In the genomic region with DNA sequence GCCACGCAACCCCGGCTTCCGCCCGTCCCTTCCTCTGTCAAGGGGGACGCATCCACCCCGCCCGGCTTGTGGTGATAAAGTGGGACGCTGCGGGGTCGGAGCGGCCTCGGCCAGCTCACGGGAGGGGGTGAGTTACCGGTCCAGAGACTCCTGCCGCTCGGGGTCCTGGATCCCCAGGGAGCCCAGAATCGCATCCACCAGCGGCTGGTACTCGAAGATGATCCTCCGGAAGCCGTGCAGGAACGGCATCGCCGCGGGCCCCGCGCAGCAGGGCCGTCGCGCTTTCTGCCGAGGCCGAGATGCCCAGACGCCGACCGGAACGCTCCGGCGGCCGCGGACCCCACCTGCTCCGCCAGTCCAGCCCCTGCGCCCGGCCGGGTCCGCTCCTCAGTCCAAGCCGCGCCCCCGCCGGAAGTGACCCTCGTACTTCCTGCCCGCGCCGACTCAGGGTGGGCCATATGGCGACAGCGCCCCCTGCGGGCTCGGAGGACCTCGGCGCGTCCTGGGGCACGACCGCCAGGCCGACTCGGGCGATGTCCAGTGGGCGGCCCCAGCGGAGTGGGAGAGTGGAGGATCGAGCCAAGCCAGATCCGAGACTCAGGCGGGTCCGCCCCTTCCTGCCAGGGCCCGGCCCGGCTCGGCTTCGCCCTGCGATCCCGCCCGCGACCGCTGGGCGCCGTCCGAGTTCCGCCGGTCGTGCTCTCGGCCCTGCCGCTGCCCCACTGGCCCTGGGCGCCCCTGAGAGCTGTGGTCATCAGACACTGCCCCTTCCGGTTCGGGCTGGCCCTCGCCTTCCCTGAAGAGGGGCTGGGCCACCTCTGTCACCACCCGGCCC, we compare ENCODE assay signal across 1 cellular context.
TF ChIP-seq lines count a peak whose summit lies in the region.

A gene with protein sequence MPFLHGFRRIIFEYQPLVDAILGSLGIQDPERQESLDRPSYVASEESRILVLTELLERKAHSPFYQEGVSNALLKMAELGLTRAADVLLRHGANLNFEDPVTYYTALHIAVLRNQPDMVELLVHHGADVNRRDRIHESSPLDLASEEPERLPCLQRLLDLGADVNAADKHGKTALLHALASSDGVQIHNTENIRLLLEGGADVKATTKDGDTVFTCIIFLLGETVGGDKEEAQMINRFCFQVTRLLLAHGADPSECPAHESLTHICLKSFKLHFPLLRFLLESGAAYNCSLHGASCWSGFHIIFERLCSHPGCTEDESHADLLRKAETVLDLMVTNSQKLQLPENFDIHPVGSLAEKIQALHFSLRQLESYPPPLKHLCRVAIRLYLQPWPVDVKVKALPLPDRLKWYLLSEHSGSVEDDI (minus strand): TSS at position 401 of the 835 bp plus-strand sequence. CDS start 152 bp downstream, at position 249.

TF ChIP-seq in GM12878, 131 proteins besides CTCF, POLR2A, EP300 and RAD21 (continued from another document and continues in another):
- TF ChIP-seq, protein P1, sequence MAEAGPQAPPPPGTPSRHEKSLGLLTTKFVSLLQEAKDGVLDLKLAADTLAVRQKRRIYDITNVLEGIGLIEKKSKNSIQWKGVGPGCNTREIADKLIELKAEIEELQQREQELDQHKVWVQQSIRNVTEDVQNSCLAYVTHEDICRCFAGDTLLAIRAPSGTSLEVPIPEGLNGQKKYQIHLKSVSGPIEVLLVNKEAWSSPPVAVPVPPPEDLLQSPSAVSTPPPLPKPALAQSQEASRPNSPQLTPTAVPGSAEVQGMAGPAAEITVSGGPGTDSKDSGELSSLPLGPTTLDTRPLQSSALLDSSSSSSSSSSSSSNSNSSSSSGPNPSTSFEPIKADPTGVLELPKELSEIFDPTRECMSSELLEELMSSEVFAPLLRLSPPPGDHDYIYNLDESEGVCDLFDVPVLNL (IDR thresholded peaks at IDR 0.05; ENCODE audit: low read depth, low read length) = 0 out of 2 replicates have a peak, but pooled peaks have one; percentile 23
- TF ChIP-seq, protein P2, sequence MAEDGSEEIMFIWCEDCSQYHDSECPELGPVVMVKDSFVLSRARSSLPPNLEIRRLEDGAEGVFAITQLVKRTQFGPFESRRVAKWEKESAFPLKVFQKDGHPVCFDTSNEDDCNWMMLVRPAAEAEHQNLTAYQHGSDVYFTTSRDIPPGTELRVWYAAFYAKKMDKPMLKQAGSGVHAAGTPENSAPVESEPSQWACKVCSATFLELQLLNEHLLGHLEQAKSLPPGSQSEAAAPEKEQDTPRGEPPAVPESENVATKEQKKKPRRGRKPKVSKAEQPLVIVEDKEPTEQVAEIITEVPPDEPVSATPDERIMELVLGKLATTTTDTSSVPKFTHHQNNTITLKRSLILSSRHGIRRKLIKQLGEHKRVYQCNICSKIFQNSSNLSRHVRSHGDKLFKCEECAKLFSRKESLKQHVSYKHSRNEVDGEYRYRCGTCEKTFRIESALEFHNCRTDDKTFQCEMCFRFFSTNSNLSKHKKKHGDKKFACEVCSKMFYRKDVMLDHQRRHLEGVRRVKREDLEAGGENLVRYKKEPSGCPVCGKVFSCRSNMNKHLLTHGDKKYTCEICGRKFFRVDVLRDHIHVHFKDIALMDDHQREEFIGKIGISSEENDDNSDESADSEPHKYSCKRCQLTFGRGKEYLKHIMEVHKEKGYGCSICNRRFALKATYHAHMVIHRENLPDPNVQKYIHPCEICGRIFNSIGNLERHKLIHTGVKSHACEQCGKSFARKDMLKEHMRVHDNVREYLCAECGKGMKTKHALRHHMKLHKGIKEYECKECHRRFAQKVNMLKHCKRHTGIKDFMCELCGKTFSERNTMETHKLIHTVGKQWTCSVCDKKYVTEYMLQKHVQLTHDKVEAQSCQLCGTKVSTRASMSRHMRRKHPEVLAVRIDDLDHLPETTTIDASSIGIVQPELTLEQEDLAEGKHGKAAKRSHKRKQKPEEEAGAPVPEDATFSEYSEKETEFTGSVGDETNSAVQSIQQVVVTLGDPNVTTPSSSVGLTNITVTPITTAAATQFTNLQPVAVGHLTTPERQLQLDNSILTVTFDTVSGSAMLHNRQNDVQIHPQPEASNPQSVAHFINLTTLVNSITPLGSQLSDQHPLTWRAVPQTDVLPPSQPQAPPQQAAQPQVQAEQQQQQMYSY (CRISPR knock-in tag; IDR thresholded peaks at IDR 0.05) = no peak
- TF ChIP-seq TBL1XR1 (IDR thresholded peaks at IDR 0.05; ENCODE audit: low read depth, low read length) = no peak
- 0 out of 2 replicates have a peak, but pooled peaks have one; percentile 26 for TF ChIP-seq STAT1 (conservative IDR thresholded peaks at IDR 0.05)
- TF ChIP-seq SREBF2 (IDR thresholded peaks at IDR 0.05; ENCODE audit: low read length) = 0 out of 2 replicates have a peak, but pooled peaks have one; percentile 33
- no peak for TF ChIP-seq SMAD1 (IDR thresholded peaks at IDR 0.05; ENCODE audit: low read depth, partially characterized antibody)
- TF ChIP-seq PML (IDR thresholded peaks at IDR 0.05; ENCODE audit: low read length) = no peak; the same call in 1 of the 2 replicates
- no peak for TF ChIP-seq FOXK2 (IDR thresholded peaks at IDR 0.05)
- TF ChIP-seq EED (IDR thresholded peaks at IDR 0.05; ENCODE audit: low read depth) = no peak
- TF ChIP-seq ZNF217 (IDR thresholded peaks at IDR 0.05) = no peak
- TF ChIP-seq LARP7 (IDR thresholded peaks at IDR 0.05) = peak; percentile 94; the same call in 1 of the 2 replicates
- TF ChIP-seq HCFC1 (IDR thresholded peaks at IDR 0.05; ENCODE audit: low read length) = peak; percentile 72
- TF ChIP-seq, protein P3, sequence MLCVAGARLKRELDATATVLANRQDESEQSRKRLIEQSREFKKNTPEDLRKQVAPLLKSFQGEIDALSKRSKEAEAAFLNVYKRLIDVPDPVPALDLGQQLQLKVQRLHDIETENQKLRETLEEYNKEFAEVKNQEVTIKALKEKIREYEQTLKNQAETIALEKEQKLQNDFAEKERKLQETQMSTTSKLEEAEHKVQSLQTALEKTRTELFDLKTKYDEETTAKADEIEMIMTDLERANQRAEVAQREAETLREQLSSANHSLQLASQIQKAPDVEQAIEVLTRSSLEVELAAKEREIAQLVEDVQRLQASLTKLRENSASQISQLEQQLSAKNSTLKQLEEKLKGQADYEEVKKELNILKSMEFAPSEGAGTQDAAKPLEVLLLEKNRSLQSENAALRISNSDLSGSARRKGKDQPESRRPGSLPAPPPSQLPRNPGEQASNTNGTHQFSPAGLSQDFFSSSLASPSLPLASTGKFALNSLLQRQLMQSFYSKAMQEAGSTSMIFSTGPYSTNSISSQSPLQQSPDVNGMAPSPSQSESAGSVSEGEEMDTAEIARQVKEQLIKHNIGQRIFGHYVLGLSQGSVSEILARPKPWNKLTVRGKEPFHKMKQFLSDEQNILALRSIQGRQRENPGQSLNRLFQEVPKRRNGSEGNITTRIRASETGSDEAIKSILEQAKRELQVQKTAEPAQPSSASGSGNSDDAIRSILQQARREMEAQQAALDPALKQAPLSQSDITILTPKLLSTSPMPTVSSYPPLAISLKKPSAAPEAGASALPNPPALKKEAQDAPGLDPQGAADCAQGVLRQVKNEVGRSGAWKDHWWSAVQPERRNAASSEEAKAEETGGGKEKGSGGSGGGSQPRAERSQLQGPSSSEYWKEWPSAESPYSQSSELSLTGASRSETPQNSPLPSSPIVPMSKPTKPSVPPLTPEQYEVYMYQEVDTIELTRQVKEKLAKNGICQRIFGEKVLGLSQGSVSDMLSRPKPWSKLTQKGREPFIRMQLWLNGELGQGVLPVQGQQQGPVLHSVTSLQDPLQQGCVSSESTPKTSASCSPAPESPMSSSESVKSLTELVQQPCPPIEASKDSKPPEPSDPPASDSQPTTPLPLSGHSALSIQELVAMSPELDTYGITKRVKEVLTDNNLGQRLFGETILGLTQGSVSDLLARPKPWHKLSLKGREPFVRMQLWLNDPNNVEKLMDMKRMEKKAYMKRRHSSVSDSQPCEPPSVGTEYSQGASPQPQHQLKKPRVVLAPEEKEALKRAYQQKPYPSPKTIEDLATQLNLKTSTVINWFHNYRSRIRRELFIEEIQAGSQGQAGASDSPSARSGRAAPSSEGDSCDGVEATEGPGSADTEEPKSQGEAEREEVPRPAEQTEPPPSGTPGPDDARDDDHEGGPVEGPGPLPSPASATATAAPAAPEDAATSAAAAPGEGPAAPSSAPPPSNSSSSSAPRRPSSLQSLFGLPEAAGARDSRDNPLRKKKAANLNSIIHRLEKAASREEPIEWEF (IDR thresholded peaks at IDR 0.05; ENCODE audit: insufficient replicate concordance, low read depth, low read length) = no peak
- TF ChIP-seq, protein P4, sequence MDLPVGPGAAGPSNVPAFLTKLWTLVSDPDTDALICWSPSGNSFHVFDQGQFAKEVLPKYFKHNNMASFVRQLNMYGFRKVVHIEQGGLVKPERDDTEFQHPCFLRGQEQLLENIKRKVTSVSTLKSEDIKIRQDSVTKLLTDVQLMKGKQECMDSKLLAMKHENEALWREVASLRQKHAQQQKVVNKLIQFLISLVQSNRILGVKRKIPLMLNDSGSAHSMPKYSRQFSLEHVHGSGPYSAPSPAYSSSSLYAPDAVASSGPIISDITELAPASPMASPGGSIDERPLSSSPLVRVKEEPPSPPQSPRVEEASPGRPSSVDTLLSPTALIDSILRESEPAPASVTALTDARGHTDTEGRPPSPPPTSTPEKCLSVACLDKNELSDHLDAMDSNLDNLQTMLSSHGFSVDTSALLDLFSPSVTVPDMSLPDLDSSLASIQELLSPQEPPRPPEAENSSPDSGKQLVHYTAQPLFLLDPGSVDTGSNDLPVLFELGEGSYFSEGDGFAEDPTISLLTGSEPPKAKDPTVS (IDR thresholded peaks at IDR 0.05; ENCODE audit: low read depth, low read length) = 0 out of 2 replicates have a peak, but pooled peaks have one; percentile 30
- no peak for TF ChIP-seq CHD1 (IDR thresholded peaks at IDR 0.05; ENCODE audit: low read depth, low read length)
- peak; percentile 86 for TF ChIP-seq CREB1 (IDR thresholded peaks at IDR 0.05; ENCODE audit: low read depth)
- TF ChIP-seq SUPT20H (IDR thresholded peaks at IDR 0.05; ENCODE audit: borderline replicate concordance, control insufficient read depth, low read depth, low read length) = no peak
- TF ChIP-seq, protein P5, sequence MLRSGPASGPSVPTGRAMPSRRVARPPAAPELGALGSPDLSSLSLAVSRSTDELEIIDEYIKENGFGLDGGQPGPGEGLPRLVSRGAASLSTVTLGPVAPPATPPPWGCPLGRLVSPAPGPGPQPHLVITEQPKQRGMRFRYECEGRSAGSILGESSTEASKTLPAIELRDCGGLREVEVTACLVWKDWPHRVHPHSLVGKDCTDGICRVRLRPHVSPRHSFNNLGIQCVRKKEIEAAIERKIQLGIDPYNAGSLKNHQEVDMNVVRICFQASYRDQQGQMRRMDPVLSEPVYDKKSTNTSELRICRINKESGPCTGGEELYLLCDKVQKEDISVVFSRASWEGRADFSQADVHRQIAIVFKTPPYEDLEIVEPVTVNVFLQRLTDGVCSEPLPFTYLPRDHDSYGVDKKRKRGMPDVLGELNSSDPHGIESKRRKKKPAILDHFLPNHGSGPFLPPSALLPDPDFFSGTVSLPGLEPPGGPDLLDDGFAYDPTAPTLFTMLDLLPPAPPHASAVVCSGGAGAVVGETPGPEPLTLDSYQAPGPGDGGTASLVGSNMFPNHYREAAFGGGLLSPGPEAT (IDR thresholded peaks at IDR 0.05; ENCODE audit: low read depth) = peak; percentile 41; the same call in 1 of the 2 replicates
- TF ChIP-seq ASH2L (IDR thresholded peaks at IDR 0.05; ENCODE audit: borderline replicate concordance, low read depth) = peak; percentile 68; the same call in 1 of the 2 replicates
- TF ChIP-seq ZNF207 (IDR thresholded peaks at IDR 0.05; ENCODE audit: borderline replicate concordance) = 0 out of 2 replicates have a peak, but pooled peaks have one; percentile 65
- TF ChIP-seq, protein P6, sequence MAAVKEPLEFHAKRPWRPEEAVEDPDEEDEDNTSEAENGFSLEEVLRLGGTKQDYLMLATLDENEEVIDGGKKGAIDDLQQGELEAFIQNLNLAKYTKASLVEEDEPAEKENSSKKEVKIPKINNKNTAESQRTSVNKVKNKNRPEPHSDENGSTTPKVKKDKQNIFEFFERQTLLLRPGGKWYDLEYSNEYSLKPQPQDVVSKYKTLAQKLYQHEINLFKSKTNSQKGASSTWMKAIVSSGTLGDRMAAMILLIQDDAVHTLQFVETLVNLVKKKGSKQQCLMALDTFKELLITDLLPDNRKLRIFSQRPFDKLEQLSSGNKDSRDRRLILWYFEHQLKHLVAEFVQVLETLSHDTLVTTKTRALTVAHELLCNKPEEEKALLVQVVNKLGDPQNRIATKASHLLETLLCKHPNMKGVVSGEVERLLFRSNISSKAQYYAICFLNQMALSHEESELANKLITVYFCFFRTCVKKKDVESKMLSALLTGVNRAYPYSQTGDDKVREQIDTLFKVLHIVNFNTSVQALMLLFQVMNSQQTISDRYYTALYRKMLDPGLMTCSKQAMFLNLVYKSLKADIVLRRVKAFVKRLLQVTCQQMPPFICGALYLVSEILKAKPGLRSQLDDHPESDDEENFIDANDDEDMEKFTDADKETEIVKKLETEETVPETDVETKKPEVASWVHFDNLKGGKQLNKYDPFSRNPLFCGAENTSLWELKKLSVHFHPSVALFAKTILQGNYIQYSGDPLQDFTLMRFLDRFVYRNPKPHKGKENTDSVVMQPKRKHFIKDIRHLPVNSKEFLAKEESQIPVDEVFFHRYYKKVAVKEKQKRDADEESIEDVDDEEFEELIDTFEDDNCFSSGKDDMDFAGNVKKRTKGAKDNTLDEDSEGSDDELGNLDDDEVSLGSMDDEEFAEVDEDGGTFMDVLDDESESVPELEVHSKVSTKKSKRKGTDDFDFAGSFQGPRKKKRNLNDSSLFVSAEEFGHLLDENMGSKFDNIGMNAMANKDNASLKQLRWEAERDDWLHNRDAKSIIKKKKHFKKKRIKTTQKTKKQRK (IDR thresholded peaks at IDR 0.05; ENCODE audit: low read depth, low read length) = no peak
- TF ChIP-seq POU2F2 (IDR thresholded peaks at IDR 0.05; ENCODE audit: borderline replicate concordance, low read depth, low read length) = no peak
- TF ChIP-seq, protein P7, sequence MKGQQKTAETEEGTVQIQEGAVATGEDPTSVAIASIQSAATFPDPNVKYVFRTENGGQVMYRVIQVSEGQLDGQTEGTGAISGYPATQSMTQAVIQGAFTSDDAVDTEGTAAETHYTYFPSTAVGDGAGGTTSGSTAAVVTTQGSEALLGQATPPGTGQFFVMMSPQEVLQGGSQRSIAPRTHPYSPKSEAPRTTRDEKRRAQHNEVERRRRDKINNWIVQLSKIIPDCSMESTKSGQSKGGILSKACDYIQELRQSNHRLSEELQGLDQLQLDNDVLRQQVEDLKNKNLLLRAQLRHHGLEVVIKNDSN (IDR thresholded peaks at IDR 0.05; ENCODE audit: borderline replicate concordance, extremely low read length, insufficient read depth, low read depth, low read length) = no peak
- no peak for TF ChIP-seq CBX3 (IDR thresholded peaks at IDR 0.05; ENCODE audit: borderline replicate concordance, low read depth)
- TF ChIP-seq CBX5 (IDR thresholded peaks at IDR 0.05; ENCODE audit: low read depth) = peak; percentile 41; the same call in 1 of the 2 replicates
- TF ChIP-seq, protein P8, sequence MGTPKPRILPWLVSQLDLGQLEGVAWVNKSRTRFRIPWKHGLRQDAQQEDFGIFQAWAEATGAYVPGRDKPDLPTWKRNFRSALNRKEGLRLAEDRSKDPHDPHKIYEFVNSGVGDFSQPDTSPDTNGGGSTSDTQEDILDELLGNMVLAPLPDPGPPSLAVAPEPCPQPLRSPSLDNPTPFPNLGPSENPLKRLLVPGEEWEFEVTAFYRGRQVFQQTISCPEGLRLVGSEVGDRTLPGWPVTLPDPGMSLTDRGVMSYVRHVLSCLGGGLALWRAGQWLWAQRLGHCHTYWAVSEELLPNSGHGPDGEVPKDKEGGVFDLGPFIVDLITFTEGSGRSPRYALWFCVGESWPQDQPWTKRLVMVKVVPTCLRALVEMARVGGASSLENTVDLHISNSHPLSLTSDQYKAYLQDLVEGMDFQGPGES (IDR thresholded peaks at IDR 0.05) = no peak
- peak; percentile 77 for TF ChIP-seq NR2F1 (conservative IDR thresholded peaks at IDR 0.05)
- TF ChIP-seq RBBP5 (conservative IDR thresholded peaks at IDR 0.05) = no peak
- peak; percentile 85 for TF ChIP-seq YY1 (IDR thresholded peaks at IDR 0.05; ENCODE audit: low read depth, low read length)
- 0 out of 2 replicates have a peak, but pooled peaks have one; percentile 19 for TF ChIP-seq TCF3 (IDR thresholded peaks at IDR 0.05; ENCODE audit: borderline replicate concordance, insufficient read depth, low read depth, low read length)
- peak; percentile 22; the same call in 1 of the 2 replicates for TF ChIP-seq POLR2AphosphoS2 (IDR thresholded peaks at IDR 0.05; ENCODE audit: low read depth, low read length)
